ENCODE assay signal across 9 cellular contexts in genomic region chr14:73180385-73180805, GRCh38. TPM values are rescaled to one million over a fixed set of nuclear protein-coding genes. Genes with fewer than 3 reads are reported as not detected.
DNase-seq lines count a peak whose midpoint lies in the region; ATAC-seq lines count a peak whose summit lies in the region.
"Had no signal": no experiment of that assay in that cellular context is flagged by ENCODE, and none has a peak within 500 bp of the region (broad histone marks: within the 10 kb centered on the region; RNA-seq: fewer than 3 reads in every experiment).

No MANE protein-coding gene starts in this region.

- no peak overlapping the region for H3K14ac ChIP-seq in mesenchymal stem cell (ENCODE audit: low read length in 2 of 2)

- H3K4me3 Mint-ChIP-seq in dendritic cell treated with granulocyte-macrophage colony-stimulating factor and Interleukin-4, amounts not matched to agents 40 ng/mL and 50 ng/mL, for 4 days = no peak overlapping the region
- no peak overlapping the region for H3K4me3 Mint-ChIP-seq in T-helper 2 cell treated with Interferon-gamma antibody and Interleukin-4, amounts not matched to agents 5 μg/mL and 100 μg/mL, for 36 hours

- no peak overlapping the region for H2BK5ac ChIP-seq in mesenchymal stem cell (ENCODE audit: low read depth, low read length, poor library complexity, severe bottlenecking)

- peaks cover 76% of the 10 kb centered on the region for H3K36me3 Mint-ChIP-seq in dendritic cell treated with granulocyte-macrophage colony-stimulating factor and Interleukin-4, amounts not matched to agents 40 ng/mL and 50 ng/mL, for 4 days (ENCODE audit: low read depth)
- H3K36me3 Mint-ChIP-seq in T-helper 2 cell treated with Interferon-gamma antibody and Interleukin-4, amounts not matched to agents 5 μg/mL and 100 μg/mL, for 36 hours (ENCODE audit: low read depth) = peaks cover 21% of the 10 kb centered on the region

- no peak overlapping the region for H4K91ac ChIP-seq in mesenchymal stem cell (ENCODE audit: low read length)

- peaks cover 5% of the 10 kb centered on the region for H3K4me1 ChIP-seq in mesenchymal stem cell (ENCODE audit: control insufficient read depth, insufficient read depth, low read depth, low read length)
- H3K4me1 ChIP-seq: SJSA1 had no signal

- H2BK12ac ChIP-seq in mesenchymal stem cell (ENCODE audit: low read length in 2 of 2) = no peak overlapping the region

- H3K4me3 ChIP-seq in mesenchymal stem cell (ENCODE audit: insufficient read depth in 1 of 2, low read depth in 1 of 2, low read length in 2 of 2) = no peak overlapping the region
- H3K4me3 ChIP-seq: SJSA1 had no signal

- no peaks in the 10 kb centered on the region for H3K27me3 Mint-ChIP-seq in dendritic cell treated with granulocyte-macrophage colony-stimulating factor and Interleukin-4, amounts not matched to agents 40 ng/mL and 50 ng/mL, for 4 days
- no peaks in the 10 kb centered on the region for H3K27me3 Mint-ChIP-seq in T-helper 2 cell treated with Interferon-gamma antibody and Interleukin-4, amounts not matched to agents 5 μg/mL and 100 μg/mL, for 36 hours (ENCODE audit: low read depth)

- H3K4me2 ChIP-seq in mesenchymal stem cell (ENCODE audit: low read length, poor library complexity, severe bottlenecking) = no peak overlapping the region

- intact Hi-C loops in dendritic cell treated with granulocyte-macrophage colony-stimulating factor and Interleukin-4, amounts not matched to agents 40 ng/mL and 50 ng/mL, for 4 days (cut with micrococcal nuclease) = no loop called here

- H3K23ac ChIP-seq in mesenchymal stem cell (ENCODE audit: low read length in 2 of 2) = no peak overlapping the region

- H2AK5ac ChIP-seq in mesenchymal stem cell (ENCODE audit: low read length, severe bottlenecking) = no peak overlapping the region

- no peak overlapping the region for H3K18ac ChIP-seq in mesenchymal stem cell (ENCODE audit: low read depth in 1 of 2, low read length in 2 of 2)

- H2AFZ ChIP-seq in mesenchymal stem cell (ENCODE audit: low read depth, low read length) = no peak overlapping the region

- DNase-seq in AG08396 (ENCODE audit: low spot score) (peak; percentile 52), NCI-H460 (ENCODE audit: extremely low read depth, low read depth) (peak; percentile 67), mesenchymal stem cell (peak; percentile 90), COLO668 (lab: John Stamatoyannopoulos, UW; ENCODE audit: unreplicated experiment) (no peak), superior temporal gyrus (ENCODE audit: extremely low spot score) (no peak)
- no peak for DNase-seq in T-helper 2 cell treated with Interferon-gamma antibody and Interleukin-4, amounts not matched to agents 5 μg/mL and 100 μg/mL, for 36 hours (ENCODE audit: low spot score)

- no peak overlapping the region for H3K4ac ChIP-seq in mesenchymal stem cell (ENCODE audit: low read depth in 1 of 2, low read length in 2 of 2)

- H3K4me1 Mint-ChIP-seq in dendritic cell treated with granulocyte-macrophage colony-stimulating factor and Interleukin-4, amounts not matched to agents 40 ng/mL and 50 ng/mL, for 4 days (ENCODE audit: low read depth) = peaks cover 33% of the 10 kb centered on the region
- peaks cover 3% of the 10 kb centered on the region for H3K4me1 Mint-ChIP-seq in T-helper 2 cell treated with Interferon-gamma antibody and Interleukin-4, amounts not matched to agents 5 μg/mL and 100 μg/mL, for 36 hours (ENCODE audit: low read depth)

- H3K9me3 Mint-ChIP-seq in dendritic cell treated with granulocyte-macrophage colony-stimulating factor and Interleukin-4, amounts not matched to agents 40 ng/mL and 50 ng/mL, for 4 days = no peaks in the 10 kb centered on the region
- H3K9me3 Mint-ChIP-seq in T-helper 2 cell treated with Interferon-gamma antibody and Interleukin-4, amounts not matched to agents 5 μg/mL and 100 μg/mL, for 36 hours = no peaks in the 10 kb centered on the region

- peaks cover 12% of the 10 kb centered on the region for H3K79me1 ChIP-seq in mesenchymal stem cell (replicated peaks; ENCODE audit: low read length, poor library complexity, severe bottlenecking)

- no peak for ATAC-seq in HG03521 (IDR thresholded peaks at IDR 0.05; ENCODE audit: unreplicated experiment)

- H4K8ac ChIP-seq in mesenchymal stem cell (ENCODE audit: low read length) = no peak overlapping the region

- H2BK120ac ChIP-seq in mesenchymal stem cell (ENCODE audit: low read depth, low read length) = no peak overlapping the region

- no peak overlapping the region for H2BK15ac ChIP-seq in mesenchymal stem cell (ENCODE audit: low read depth, poor library complexity, severe bottlenecking)

- peaks cover 11 to 21% of the 10 kb centered on the region in 2 experiments for H3K36me3 ChIP-seq in mesenchymal stem cell (ENCODE audit: control insufficient read depth in 1 of 2, insufficient read depth in 2 of 2, low read depth in 1 of 2, low read length in 2 of 2)
- H3K36me3 ChIP-seq: SJSA1 had no signal

- H3K27ac ChIP-seq in mesenchymal stem cell (ENCODE audit: low read length, poor library complexity, severe bottlenecking) = peak overlapping the region; percentile 62
- H3K27ac ChIP-seq: SJSA1 had no signal

- peak overlapping the region; percentile 71 for H3K9ac ChIP-seq in mesenchymal stem cell (ENCODE audit: low read length)

- no peaks in the 10 kb centered on the region for H3K9me3 ChIP-seq in mesenchymal stem cell (ENCODE audit: control insufficient read depth, low read length)
- H3K9me3 ChIP-seq: SJSA1 had no signal

- H3K27ac Mint-ChIP-seq in dendritic cell treated with granulocyte-macrophage colony-stimulating factor and Interleukin-4, amounts not matched to agents 40 ng/mL and 50 ng/mL, for 4 days = peak overlapping the region; percentile 58
- no peak overlapping the region for H3K27ac Mint-ChIP-seq in T-helper 2 cell treated with Interferon-gamma antibody and Interleukin-4, amounts not matched to agents 5 μg/mL and 100 μg/mL, for 36 hours

- H3K27me3 ChIP-seq in mesenchymal stem cell (ENCODE audit: control insufficient read depth in 1 of 2, insufficient read depth in 1 of 2, low read length in 2 of 2) = no peaks in the 10 kb centered on the region
- H3K27me3 ChIP-seq: SJSA1 had no signal

RNA-seq across cellular contexts. Expression of gene PSEN1, which starts 44.1 kb away (rescaled TPM):
- total RNA-seq in NCI-H460 (2014; rRNA removed; shearing (Covaris generic)) = 34.1 and 48.2 TPM in 2 replicates
- 16.4 and 26.6 TPM in 2 replicates for polyA plus RNA-seq in NCI-H460 (2014; cell fraction: nucleus; rRNA removed)
- polyA plus RNA-seq in mesenchymal stem cell (2013, experiment 1 of 2) = 50.3 TPM
- polyA plus RNA-seq in mesenchymal stem cell (2013, experiment 2 of 2) = 52.0 TPM

RNA-seq across cellular contexts. Expression of gene PAPLN, which starts 56.9 kb away (rescaled TPM):
- total RNA-seq in NCI-H460 (2014; rRNA removed; shearing (Covaris generic)) = 0.72 and 0.92 TPM in 2 replicates
- 6.0 and 8.9 TPM in 2 replicates for polyA plus RNA-seq in NCI-H460 (2014; cell fraction: nucleus; rRNA removed)
- 1.9 TPM for polyA plus RNA-seq in mesenchymal stem cell (2013, experiment 1 of 2)
- polyA plus RNA-seq in mesenchymal stem cell (2013, experiment 2 of 2) = 2.1 TPM

Comparison
In these comparisons a context has a peak if more than half of its experiments do, and no peak if none do; other contexts are left out.
1. DNase-seq: peak in AG08396 (single experiment), NCI-H460 (single experiment) and mesenchymal stem cell (single experiment); none in COLO668 (single experiment), superior temporal gyrus (single experiment) and T-helper 2 cell treated with Interferon-gamma antibody and Interleukin-4, amounts not matched to agents 5 μg/mL and 100 μg/mL, for 36 hours (single experiment).